In genomic region chr1:21736011-21736410, GRCh38 we compare ENCODE assay signal across 7 cellular contexts.
"Had no signal": no experiment of that assay in that cellular context is flagged by ENCODE, and none has a peak within 500 bp of the region (broad histone marks: within the 10 kb centered on the region; RNA-seq: fewer than 3 reads in every experiment).

No MANE protein-coding gene starts in this region.

- ATAC-seq: HCT116 had no signal

- DNase-seq: GM23248, GOT3, H7, HFFc6 had no signal

- H3K9me3 ChIP-seq: HAP-1 had no signal

- H3K4me3 ChIP-seq: GM23248, HAP-1 had no signal

- H3K4me1 ChIP-seq: HAP-1 had no signal

- H3K27ac ChIP-seq: GM23248, HL-60 had no signal
